In the genomic region with DNA sequence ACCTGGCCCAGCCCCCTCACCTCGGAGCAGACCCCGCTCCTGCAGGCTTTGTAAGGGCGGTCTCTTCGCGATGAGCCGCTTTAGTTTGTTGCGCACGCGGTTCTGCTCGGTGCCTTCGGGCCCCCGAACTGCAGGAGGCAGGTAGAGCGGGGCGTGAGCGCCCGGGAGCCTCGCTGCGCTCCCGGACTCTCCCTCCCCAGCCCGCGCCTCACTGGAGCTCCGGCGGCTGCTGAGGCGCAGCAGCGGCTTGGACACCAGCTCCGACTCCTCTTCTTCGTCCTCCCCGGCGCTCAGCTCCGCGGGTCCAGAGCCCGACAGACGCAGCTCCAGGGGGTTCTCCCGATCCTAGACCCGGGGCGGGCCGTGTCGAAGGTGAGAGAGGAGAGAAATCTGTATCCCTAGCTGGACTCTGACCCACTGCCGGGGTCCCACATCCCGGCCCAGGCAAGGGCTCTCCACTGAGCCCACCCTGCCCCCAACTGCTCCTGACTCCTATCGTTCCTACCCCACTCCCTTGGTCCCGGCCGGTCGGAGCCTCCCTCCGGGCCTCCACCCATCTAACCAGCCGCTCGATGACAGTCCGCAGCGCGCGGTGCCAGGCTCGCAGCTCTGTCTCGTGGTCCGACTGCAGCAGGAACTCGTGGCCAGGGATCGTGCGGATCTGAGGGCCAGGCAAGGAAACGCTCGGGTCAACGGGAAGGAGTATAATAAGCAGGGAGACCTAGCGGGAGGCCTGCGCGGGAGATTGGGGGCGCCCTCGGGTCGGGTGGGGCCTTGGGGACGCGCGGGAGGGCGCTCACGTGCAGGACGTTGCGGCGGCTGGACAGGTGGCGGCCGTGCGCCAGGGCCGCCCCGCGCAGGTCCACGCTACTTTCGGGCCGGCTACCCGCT, we compare ENCODE assay signal across 8 cellular contexts. TPM values are rescaled to one million over a fixed set of nuclear protein-coding genes. Genes with fewer than 3 reads are reported as not detected.
DNase-seq lines count a peak whose midpoint lies in the region; ATAC-seq and TF ChIP-seq lines count a peak whose summit lies in the region.

No MANE protein-coding gene starts in this region.

- intact Hi-C loops in posterior vena cava (cut with DNase I) = no loop called here

- DNase-seq in glomerular visceral epithelial cell (ENCODE audit: extremely low spot score) (peak; percentile 23), posterior vena cava (ENCODE audit: low spot score) (peak; percentile 84), NCI-H2171 (lab: John Stamatoyannopoulos, UW) (no peak), NCI-H2081 treated with DMSO at 0.1 percent for 48 hours (lab: John Stamatoyannopoulos, UW) (no peak), SKM-1 treated with dmso at 0.1 percent for 144 hours (lab: John Stamatoyannopoulos, UW; ENCODE audit: unreplicated experiment) (no peak)

- peak; percentile 4 for ATAC-seq in GM18498 (IDR thresholded peaks at IDR 0.05; ENCODE audit: unreplicated experiment)
- ATAC-seq in SK-N-SH treated with all-trans-retinoic acid at 6 μM for 48 hours = peak; percentile 68
- no peak for ATAC-seq in HG03520 (IDR thresholded peaks at IDR 0.05; ENCODE audit: unreplicated experiment)

TF ChIP-seq in SK-N-SH treated with all-trans-retinoic acid at 6 μM for 48 hours, 23 proteins besides CTCF, POLR2A, EP300 and RAD21:
- TF ChIP-seq SNAI2 (CRISPR knock-in tag; IDR thresholded peaks at IDR 0.05) = no peak
- TF ChIP-seq ZC3H10 (CRISPR knock-in tag; IDR thresholded peaks at IDR 0.05) = no peak

RNA-seq across cellular contexts. Expression of gene ARHGAP9, which starts 4.2 kb away (rescaled TPM):
- total RNA-seq in posterior vena cava = 10 to 100 TPM; 12.7 to 20.7 TPM

RNA-seq across cellular contexts. Expression of gene MARS1, which starts 12.4 kb away (rescaled TPM):
- total RNA-seq in posterior vena cava = 100 to 1,000 TPM; 135 to 142 TPM

RNA-seq across cellular contexts. Expression of gene GLI1, which starts 15.9 kb away (rescaled TPM):
- total RNA-seq in posterior vena cava = 1 to 10 TPM in 1 of 2 donors, under 1 TPM in 1; 0.90 to 3.2 TPM

RNA-seq across cellular contexts. Expression of gene INHBE, which starts 20.4 kb away (rescaled TPM):
- not detected for total RNA-seq in posterior vena cava

RNA-seq across cellular contexts. Expression of gene INHBC, which starts 40.9 kb away (rescaled TPM):
- not detected for total RNA-seq in posterior vena cava

Comparison
In these comparisons a context has a peak if more than half of its experiments do, and no peak if none do; other contexts are left out.
1. DNase-seq: peak in glomerular visceral epithelial cell (single experiment) and posterior vena cava (single experiment); none in NCI-H2171 (single experiment), NCI-H2081 treated with DMSO at 0.1 percent for 48 hours (single experiment) and SKM-1 treated with dmso at 0.1 percent for 144 hours (single experiment).